8 cellular contexts compared by ENCODE assay signal in genomic region chr22:37657590-37658132, GRCh38. TPM values are rescaled to one million over a fixed set of nuclear protein-coding genes. Genes with fewer than 3 reads are reported as not detected.
DNase-seq lines count a peak whose midpoint lies in the region; ATAC-seq and TF ChIP-seq lines count a peak whose summit lies in the region.

No MANE protein-coding gene starts in this region.

- H2AFZ ChIP-seq in GM23338 = no peak overlapping the region

- DNase-seq in A673 (ENCODE audit: low spot score) (no peak), GM23338 (ENCODE audit: low spot score) (peak; percentile 47), iPS-NIHi7 (ENCODE audit: extremely low spot score) (peak; percentile 46), substantia nigra (lab: John Stamatoyannopoulos, UW) (peak in 5 of 49 donors; percentile 12 to 59 (median 25)), NCI-H446 treated with DMSO at 0.1 percent for 48 hours (lab: John Stamatoyannopoulos, UW) (no peak), OCI-M2 (lab: John Stamatoyannopoulos, UW; ENCODE audit: unreplicated experiment) (no peak), NCI-H2029 (lab: John Stamatoyannopoulos, UW) (no peak)
- DNase-seq in activated T-helper 1 cell treated with anti-CD3 and anti-CD28 coated beads, Interleukin-12 subunit alpha, Interleukin-12 subunit beta, Interleukin-2, Interleukin-4 antibody, amounts not matched to agents 30 ng/mL and 10 ng/mL and 1 ng/mL, durations not matched to agents 14 hours and 24 hours and 36 hours (ENCODE audit: low spot score) = no peak

- no peaks in the 10 kb centered on the region for H3K9me2 ChIP-seq in GM23338 (ENCODE audit: insufficient read depth)

- peaks cover 36% of the 10 kb centered on the region for H3K79me2 ChIP-seq in GM23338 (replicated peaks; ENCODE audit: insufficient read depth)

- peaks cover 13% of the 10 kb centered on the region for H3K36me3 Mint-ChIP-seq in GM23338 (ENCODE audit: low read depth)
- H3K36me3 Mint-ChIP-seq in activated T-helper 1 cell treated with anti-CD3 and anti-CD28 coated beads, Interleukin-12 subunit alpha, Interleukin-12 subunit beta, Interleukin-2, Interleukin-4 antibody, amounts not matched to agents 30 ng/mL and 10 ng/mL and 1 ng/mL, durations not matched to agents 14 hours and 24 hours and 36 hours (ENCODE audit: low read depth) = peaks cover 22% of the 10 kb centered on the region

- H3K4me3 Mint-ChIP-seq in GM23338 = peak overlapping the region; percentile 85
- H3K4me3 Mint-ChIP-seq in activated T-helper 1 cell treated with anti-CD3 and anti-CD28 coated beads, Interleukin-12 subunit alpha, Interleukin-12 subunit beta, Interleukin-2, Interleukin-4 antibody, amounts not matched to agents 30 ng/mL and 10 ng/mL and 1 ng/mL, durations not matched to agents 14 hours and 24 hours and 36 hours = peak overlapping the region; percentile 86

- H3K4me1 ChIP-seq in A673 (ENCODE audit: insufficient read depth, low read length, poor library complexity, severe bottlenecking) (peaks cover 21% of the 10 kb centered on the region), GM23338 (ENCODE audit: insufficient read depth) (peaks cover 5% of the 10 kb centered on the region; the same call in 1 of the 2 replicates)

- H3K4me3 ChIP-seq in A673 (ENCODE audit: low read depth, low read length, poor library complexity, severe bottlenecking) (peak overlapping the region; percentile 85), GM23338 (peak overlapping the region; percentile 54)

- peak; percentile 32 for ATAC-seq in GM23338

- TF ChIP-seq CTCF in A673 (conservative IDR thresholded peaks at IDR 0.05; ENCODE audit: low read depth, low read length) (no peak), GM23338 (conservative IDR thresholded peaks at IDR 0.05; ENCODE audit: low read depth in 2 of 2) (no peak)

- peak overlapping the region; percentile 82 for H3K4me2 ChIP-seq in GM23338

- peaks cover 14% of the 10 kb centered on the region for H3K27me3 Mint-ChIP-seq in GM23338 (ENCODE audit: insufficient read depth, low read depth, poor library complexity)
- H3K27me3 Mint-ChIP-seq in activated T-helper 1 cell treated with anti-CD3 and anti-CD28 coated beads, Interleukin-12 subunit alpha, Interleukin-12 subunit beta, Interleukin-2, Interleukin-4 antibody, amounts not matched to agents 30 ng/mL and 10 ng/mL and 1 ng/mL, durations not matched to agents 14 hours and 24 hours and 36 hours (ENCODE audit: insufficient read depth) = no peaks in the 10 kb centered on the region

- H3K36me3 ChIP-seq in A673 (ENCODE audit: insufficient read depth, low read length, poor library complexity, severe bottlenecking) (no peaks in the 10 kb centered on the region), GM23338 (ENCODE audit: insufficient read depth) (no peaks in the 10 kb centered on the region)

- H3K27me3 ChIP-seq in A673 (replicated peaks; ENCODE audit: insufficient read depth, low read depth, low read length, poor library complexity) (no peaks in the 10 kb centered on the region), GM23338 (ENCODE audit: insufficient read depth) (no peaks in the 10 kb centered on the region)

- intact Hi-C loops in A673 (cut with micrococcal nuclease; ENCODE audit: unreplicated experiment) = no loop called here
- intact Hi-C loops in activated T-helper 1 cell treated with anti-CD3 and anti-CD28 coated beads, Interleukin-12 subunit alpha, Interleukin-12 subunit beta, Interleukin-2, Interleukin-4 antibody, amounts not matched to agents 30 ng/mL and 10 ng/mL and 1 ng/mL, durations not matched to agents 14 hours and 24 hours and 36 hours (cut with micrococcal nuclease) = loop anchor here (1.0 to 2.0 kb wide), 6 partner anchors 14 to 1129 kb away; partner anchors contain the start of genes EIF3D, GGA1 and SH3BP1

- peak overlapping the region; percentile 51 for H3K27ac ChIP-seq in A673 (ENCODE audit: low read depth, low read length, poor library complexity, severe bottlenecking)
- no peak overlapping the region for H3K27ac ChIP-seq in GM23338 (ENCODE audit: low read depth)
- peak overlapping the region; percentile 77 for H3K27ac ChIP-seq in substantia nigra (ENCODE audit: low read depth, low read length, poor library complexity, severe bottlenecking)

- H4K20me1 ChIP-seq in GM23338 (replicated peaks; ENCODE audit: insufficient read depth) = peaks cover 28% of the 10 kb centered on the region

- H3K4me1 Mint-ChIP-seq in GM23338 = peaks cover 25% of the 10 kb centered on the region
- H3K4me1 Mint-ChIP-seq in activated T-helper 1 cell treated with anti-CD3 and anti-CD28 coated beads, Interleukin-12 subunit alpha, Interleukin-12 subunit beta, Interleukin-2, Interleukin-4 antibody, amounts not matched to agents 30 ng/mL and 10 ng/mL and 1 ng/mL, durations not matched to agents 14 hours and 24 hours and 36 hours (ENCODE audit: low read depth) = peaks cover 43% of the 10 kb centered on the region

- CTCF ChIA-PET in A673 (lab: Charles Lee) = interaction anchor here (0.7 to 2.3 kb wide), 5 partner anchors 14 to 163 kb away, joined by 3 to 39 read pairs (median 4); no protein-coding TSS in a partner anchor

- no TSS peak for BruUV-seq in A673 (replicated peaks; lab: Mats Ljungman, UMichigan)

- POLR2A ChIA-PET in A673 (lab: Charles Lee; ENCODE audit: low non-redundant PET) = interaction anchor here (0.6 kb wide), 3 partner anchors 131 to 356 kb away, joined by 3 to 6 read pairs (median 3); no protein-coding TSS in a partner anchor

- H3K27ac Mint-ChIP-seq in GM23338 = peak overlapping the region; percentile 85
- H3K27ac Mint-ChIP-seq in activated T-helper 1 cell treated with anti-CD3 and anti-CD28 coated beads, Interleukin-12 subunit alpha, Interleukin-12 subunit beta, Interleukin-2, Interleukin-4 antibody, amounts not matched to agents 30 ng/mL and 10 ng/mL and 1 ng/mL, durations not matched to agents 14 hours and 24 hours and 36 hours = peak overlapping the region; percentile 91

- no peaks in the 10 kb centered on the region; the same call in 2 of the 3 replicates for H3K9me3 Mint-ChIP-seq in GM23338
- H3K9me3 Mint-ChIP-seq in activated T-helper 1 cell treated with anti-CD3 and anti-CD28 coated beads, Interleukin-12 subunit alpha, Interleukin-12 subunit beta, Interleukin-2, Interleukin-4 antibody, amounts not matched to agents 30 ng/mL and 10 ng/mL and 1 ng/mL, durations not matched to agents 14 hours and 24 hours and 36 hours = no peaks in the 10 kb centered on the region

- peaks cover 12% of the 10 kb centered on the region; the same call in 1 of the 2 replicates for H3F3A ChIP-seq in GM23338 (replicated peaks; ENCODE audit: low read depth)

- H3K9me3 ChIP-seq in A673 (ENCODE audit: low read depth, low read length, poor library complexity, severe bottlenecking) = no peaks in the 10 kb centered on the region

TF ChIP-seq in GM23338, 12 proteins besides CTCF, POLR2A, EP300 and RAD21 (continues in another document):
- no peak for TF ChIP-seq JUNB (IDR thresholded peaks at IDR 0.05; ENCODE audit: unreplicated experiment)
- no peak for TF ChIP-seq EZH2phosphoT487 (IDR thresholded peaks at IDR 0.05; ENCODE audit: unreplicated experiment)

RNA-seq across cellular contexts. Expression of gene PDXP, which starts 0.9 kb away (rescaled TPM):
- total RNA-seq in A673 (2021) = 57.3 and 63.5 TPM in 2 replicates
- 44.2 and 55.6 TPM in 2 replicates for total RNA-seq in GM23338 (2014; rRNA removed; shearing (Covaris generic))
- polyA plus RNA-seq in GM23338 (2016; fragmentation: Nextera tagmentation; extraction: Ambion mirVana) = 15.0 and 18.5 TPM in 2 replicates
- total RNA-seq in activated T-helper 1 cell treated with anti-CD3 and anti-CD28 coated beads, Interleukin-12 subunit alpha, Interleukin-12 subunit beta, Interleukin-2, Interleukin-4 antibody, amounts not matched to agents 30 ng/mL and 10 ng/mL and 1 ng/mL, durations not matched to agents 14 hours and 24 hours and 36 hours = 47.0 and 50.4 TPM in 2 replicates

RNA-seq across cellular contexts. Expression of gene LGALS1, which starts 17.8 kb away (rescaled TPM):
- 269 and 322 TPM in 2 replicates for total RNA-seq in A673 (2021)
- 31.2 and 58.7 TPM in 2 replicates for total RNA-seq in GM23338 (2014; rRNA removed; shearing (Covaris generic))
- polyA plus RNA-seq in GM23338 (2016; fragmentation: Nextera tagmentation; extraction: Ambion mirVana) = 62.5 and 72.6 TPM in 2 replicates
- total RNA-seq in activated T-helper 1 cell treated with anti-CD3 and anti-CD28 coated beads, Interleukin-12 subunit alpha, Interleukin-12 subunit beta, Interleukin-2, Interleukin-4 antibody, amounts not matched to agents 30 ng/mL and 10 ng/mL and 1 ng/mL, durations not matched to agents 14 hours and 24 hours and 36 hours = 245 and 254 TPM in 2 replicates

RNA-seq across cellular contexts. Expression of gene SH3BP1, which starts 18.2 kb away (rescaled TPM):
- total RNA-seq in A673 (2021) = 12.9 and 22.7 TPM in 2 replicates
- total RNA-seq in GM23338 (2014; rRNA removed; shearing (Covaris generic)) = 46.7 and 50.4 TPM in 2 replicates
- polyA plus RNA-seq in GM23338 (2016; fragmentation: Nextera tagmentation; extraction: Ambion mirVana) = 9.5 and 10.9 TPM in 2 replicates
- total RNA-seq in activated T-helper 1 cell treated with anti-CD3 and anti-CD28 coated beads, Interleukin-12 subunit alpha, Interleukin-12 subunit beta, Interleukin-2, Interleukin-4 antibody, amounts not matched to agents 30 ng/mL and 10 ng/mL and 1 ng/mL, durations not matched to agents 14 hours and 24 hours and 36 hours = 110 and 116 TPM in 2 replicates

RNA-seq across cellular contexts. Expression of gene NOL12, which starts 28.5 kb away (rescaled TPM):
- total RNA-seq in A673 (2021) = 51.9 and 52.9 TPM in 2 replicates
- total RNA-seq in GM23338 (2014; rRNA removed; shearing (Covaris generic)) = 18.6 and 22.2 TPM in 2 replicates
- polyA plus RNA-seq in GM23338 (2016; fragmentation: Nextera tagmentation; extraction: Ambion mirVana) = 48.5 and 58.8 TPM in 2 replicates
- total RNA-seq in activated T-helper 1 cell treated with anti-CD3 and anti-CD28 coated beads, Interleukin-12 subunit alpha, Interleukin-12 subunit beta, Interleukin-2, Interleukin-4 antibody, amounts not matched to agents 30 ng/mL and 10 ng/mL and 1 ng/mL, durations not matched to agents 14 hours and 24 hours and 36 hours = 67.8 and 70.0 TPM in 2 replicates

RNA-seq across cellular contexts. Expression of gene TRIOBP, which starts 39.2 kb away (rescaled TPM):
- 28.7 and 35.1 TPM in 2 replicates for total RNA-seq in A673 (2021)
- 41.2 and 48.4 TPM in 2 replicates for total RNA-seq in GM23338 (2014; rRNA removed; shearing (Covaris generic))
- 21.4 and 22.6 TPM in 2 replicates for polyA plus RNA-seq in GM23338 (2016; fragmentation: Nextera tagmentation; extraction: Ambion mirVana)
- total RNA-seq in activated T-helper 1 cell treated with anti-CD3 and anti-CD28 coated beads, Interleukin-12 subunit alpha, Interleukin-12 subunit beta, Interleukin-2, Interleukin-4 antibody, amounts not matched to agents 30 ng/mL and 10 ng/mL and 1 ng/mL, durations not matched to agents 14 hours and 24 hours and 36 hours = 32.7 and 32.9 TPM in 2 replicates

Comparison
In these comparisons a context has a peak if more than half of its experiments do, and no peak if none do; other contexts are left out.
1. DNase-seq: peak in GM23338 (single experiment) and iPS-NIHi7 (single experiment); none in A673 (single experiment), activated T-helper 1 cell treated with anti-CD3 and anti-CD28 coated beads, Interleukin-12 subunit alpha, Interleukin-12 subunit beta, Interleukin-2, Interleukin-4 antibody, amounts not matched to agents 30 ng/mL and 10 ng/mL and 1 ng/mL, durations not matched to agents 14 hours and 24 hours and 36 hours (single experiment), NCI-H446 treated with DMSO at 0.1 percent for 48 hours (single experiment), OCI-M2 (single experiment) and NCI-H2029 (single experiment).